Comparison of ENCODE assay signal across 10 cellular contexts in the genomic region with DNA sequence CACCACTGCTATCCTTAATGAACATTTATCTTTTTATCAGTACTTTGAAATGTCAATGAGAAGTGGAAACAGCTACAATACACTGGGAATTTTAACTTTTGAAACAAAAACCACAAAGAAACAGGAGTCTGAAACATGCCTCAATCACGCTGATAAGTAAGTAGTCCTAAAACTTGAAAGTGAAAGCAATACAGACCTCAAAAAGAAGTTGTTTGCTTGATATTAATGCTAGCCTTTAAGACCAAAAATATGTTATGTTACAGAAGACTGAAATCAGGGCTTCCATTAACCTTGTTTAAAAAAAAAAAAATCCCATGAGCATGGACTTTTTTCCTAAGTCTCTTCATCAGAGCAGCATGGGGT. TPM values are rescaled to one million over a fixed set of nuclear protein-coding genes. Genes with fewer than 3 reads are reported as not detected.
DNase-seq lines count a peak whose midpoint lies in the region; ATAC-seq and TF ChIP-seq lines count a peak whose summit lies in the region.
"Had no signal": no experiment of that assay in that cellular context is flagged by ENCODE, and none has a peak within 500 bp of the region (broad histone marks: within the 10 kb centered on the region; RNA-seq: fewer than 3 reads in every experiment).

No MANE protein-coding gene starts in this region.

- peak overlapping the region; percentile 71 to 80 for H3K4me3 Mint-ChIP-seq in effector memory CD8-positive, alpha-beta T cell
- H3K4me3 Mint-ChIP-seq in endodermal cell: no peak overlapping the region

- peaks cover 41 to 68% of the 10 kb centered on the region in 2 donors for H3K4me1 Mint-ChIP-seq in effector memory CD8-positive, alpha-beta T cell (ENCODE audit: low read depth in 2 of 2)
- peaks cover 17% of the 10 kb centered on the region for H3K4me1 Mint-ChIP-seq in endodermal cell

- peak; percentile 31 for DNase-seq in LHCN-M2 (ENCODE audit: low read depth)
- DNase-seq in effector memory CD8-positive, alpha-beta T cell: no peak
- DNase-seq in sigmoid colon: no peak
- no peak for DNase-seq in cerebellar nuclear complex (lab: John Stamatoyannopoulos, UW)
- DNase-seq in superior temporal gyrus (ENCODE audit: extremely low spot score): no peak
- DNase-seq in endodermal cell: no peak
- DNase-seq: stimulated activated naive CD4-positive, alpha-beta T cell; SW 1271 had no signal

- WGBS in sigmoid colon, 2 donors: 12 to 35% methylated on average over 1 of the region's 1 CpG
- WGBS in endodermal cell (ENCODE audit: insufficient coverage in 1 of 2, insufficient read length in 1 of 2), 2 experiments: 80 to 95% methylated on average over 1 of the region's 1 CpG

- peaks cover 5% of the 10 kb centered on the region for H3K36me3 Mint-ChIP-seq in effector memory CD8-positive, alpha-beta T cell (ENCODE audit: insufficient read depth)
- H3K36me3 Mint-ChIP-seq in endodermal cell (ENCODE audit: low read depth): no peaks in the 10 kb centered on the region

- H3K9me3 ChIP-seq in sigmoid colon: no peaks in the 10 kb centered on the region
- H3K9me3 ChIP-seq in endodermal cell (ENCODE audit: control insufficient read depth, low read length): no peaks in the 10 kb centered on the region

- ATAC-seq in GM18502 (IDR thresholded peaks at IDR 0.05; ENCODE audit: poor library complexity, unreplicated experiment): peak; percentile 56
- peak; percentile 62 for ATAC-seq in effector memory CD8-positive, alpha-beta T cell (replicated peaks)
- no peak for ATAC-seq in GM18517 (IDR thresholded peaks at IDR 0.05; ENCODE audit: unreplicated experiment)

- no peak overlapping the region for H3K9ac ChIP-seq in endodermal cell (ENCODE audit: extremely low read depth, low read length, poor library complexity, severe bottlenecking)

- intact Hi-C loops in sigmoid colon (cut with DNase I): no loop called here

- peak overlapping the region; percentile 91 to 93 for H3K27ac Mint-ChIP-seq in effector memory CD8-positive, alpha-beta T cell
- no peak overlapping the region for H3K27ac Mint-ChIP-seq in endodermal cell

- H3K27me3 ChIP-seq in sigmoid colon: no peaks in the 10 kb centered on the region
- no peaks in the 10 kb centered on the region for H3K27me3 ChIP-seq in endodermal cell (ENCODE audit: control insufficient read depth, insufficient read depth, low read length, poor library complexity, severe bottlenecking)

- H3K27ac ChIP-seq in sigmoid colon: peak overlapping the region in 3 of 4 donors; percentile 10 to 39 (median 22)
- no peak overlapping the region for H3K27ac ChIP-seq in endodermal cell (ENCODE audit: low read depth, low read length)

- H3K9me3 Mint-ChIP-seq in effector memory CD8-positive, alpha-beta T cell: no peaks in the 10 kb centered on the region
- H3K9me3 Mint-ChIP-seq in endodermal cell: no peaks in the 10 kb centered on the region

- no peaks in the 10 kb centered on the region for H3K27me3 Mint-ChIP-seq in effector memory CD8-positive, alpha-beta T cell
- no peaks in the 10 kb centered on the region for H3K27me3 Mint-ChIP-seq in endodermal cell (ENCODE audit: insufficient read depth)

- TF ChIP-seq CTCF in sigmoid colon (IDR thresholded peaks at IDR 0.05) (no peak), endodermal cell (conservative IDR thresholded peaks at IDR 0.05) (no peak)

- H3K36me3 ChIP-seq in sigmoid colon: no peaks in the 10 kb centered on the region
- H3K36me3 ChIP-seq in endodermal cell (ENCODE audit: control insufficient read depth, insufficient read depth, low read length): no peaks in the 10 kb centered on the region

- no peak for TF ChIP-seq EP300 in sigmoid colon (IDR thresholded peaks at IDR 0.05)

- TF ChIP-seq POLR2A in sigmoid colon (IDR thresholded peaks at IDR 0.05): no peak

- H3K4me3 ChIP-seq in sigmoid colon: no peak overlapping the region
- H3K4me3 ChIP-seq in endodermal cell (ENCODE audit: low read length): no peak overlapping the region

- H3K4me1 ChIP-seq in sigmoid colon (peaks cover 0 to 47% (median 30%) of the 10 kb centered on the region in 4 donors), endodermal cell (ENCODE audit: control insufficient read depth, insufficient read depth, low read length) (no peaks in the 10 kb centered on the region)

RNA-seq across cellular contexts. Expression of a gene that starts 21.3 kb away (rescaled TPM):
- total RNA-seq in LHCN-M2 (2014; rRNA removed) (10.1 and 10.7 TPM in 2 replicates), sigmoid colon (10 to 100 TPM; 30.3 to 58.6 (median 48.8) TPM), endodermal cell (10 to 100 TPM; 47.2 to 53.9 TPM)
- 10.6 TPM for polyA plus RNA-seq in LHCN-M2 (2012)
- 10 to 100 TPM in 2 of 3 donors, 1 to 10 TPM in 1; 5.3 to 17.3 (median 13.2) TPM for polyA plus RNA-seq in sigmoid colon
- polyA plus RNA-seq in endodermal cell (2013, experiment 1 of 2): 46.3 TPM
- polyA plus RNA-seq in endodermal cell (2013, experiment 2 of 2): 45.3 TPM
